Comparison of ENCODE assay signal across 21 cellular contexts in genomic region chr1:4306559-4307467, GRCh38.
DNase-seq lines count a peak whose midpoint lies in the region; ATAC-seq, FAIRE-seq and TF ChIP-seq lines count a peak whose summit lies in the region.
"Had no signal": no experiment of that assay in that cellular context is flagged by ENCODE, and none has a peak within 500 bp of the region (broad histone marks: within the 10 kb centered on the region; RNA-seq: fewer than 3 reads in every experiment).

No MANE protein-coding gene starts in this region.

- no peak overlapping the region for H3K4me3 Mint-ChIP-seq in type B pancreatic cell
- H3K4me3 Mint-ChIP-seq: B cell; CD8-positive, alpha-beta T cell had no signal

- H3K27ac Mint-ChIP-seq in type B pancreatic cell, result no peak overlapping the region
- H3K27ac Mint-ChIP-seq: B cell; CD8-positive, alpha-beta T cell; IgD-negative memory B cell had no signal

- peak; percentile 85 to 88 for ATAC-seq in left cardiac atrium
- no peak for ATAC-seq in GM19351 (IDR thresholded peaks at IDR 0.05; ENCODE audit: unreplicated experiment)
- ATAC-seq: CD8-positive, alpha-beta T cell; PC-3 had no signal

- TF ChIP-seq CTCF in type B pancreatic cell (conservative IDR thresholded peaks at IDR 0.05), result no peak

- intact Hi-C loops in left cardiac atrium (cut with DNase I), result no loop called here

- no peaks in the 10 kb centered on the region for H3K9me3 Mint-ChIP-seq in type B pancreatic cell

- FAIRE-seq in frontal cortex (lab: Jason Lieb, UNC), result no peak
- FAIRE-seq: GM12891, H1 had no signal

- H3K27me3 Mint-ChIP-seq in type B pancreatic cell, result no peaks in the 10 kb centered on the region

- no peaks in the 10 kb centered on the region for H3K4me1 Mint-ChIP-seq in type B pancreatic cell (ENCODE audit: unreplicated experiment)
- H3K4me1 Mint-ChIP-seq: B cell had no signal

- H3K36me3 Mint-ChIP-seq in type B pancreatic cell, result no peaks in the 10 kb centered on the region
- H3K36me3 Mint-ChIP-seq: CD8-positive, alpha-beta T cell; IgD-negative memory B cell had no signal

- peak; percentile 38 for DNase-seq in activated effector memory CD4-positive, alpha-beta T cell treated with anti-CD3 and anti-CD28 coated beads, Interleukin-2, amount 50 U/mL, for 16 hours
- DNase-seq in activated effector memory CD4-positive, alpha-beta T cell treated with Interleukin-2 at 50 U/mL for 16 hours, result no peak
- peak; percentile 32 for DNase-seq in left cardiac atrium
- DNase-seq in mesenteric fat pad (ENCODE audit: low spot score), result peak; percentile 39
- DNase-seq in type B pancreatic cell (ENCODE audit: extremely low spot score, unreplicated experiment), result no peak
- DNase-seq in frontal cortex (ENCODE audit: low spot score in 2 of 2), result no peak
- DNase-seq: CD8-positive, alpha-beta T cell; DMS79 treated with DMSO at 0.1 percent for 48 hours; GF-D8; MM.1S; NCI-H2029; NCI-H446; NCI-H524 treated with DMSO at 0.1 percent for 48 hours; NCI-H774; NK-92 treated with Interleukin-12 subunit alpha and Interleukin-12 subunit beta, amount 100 ng/mL, for 24 hours; PC-3 had no signal

Comparison
In these comparisons a context has a peak if more than half of its experiments do, and no peak if none do; other contexts are left out.
1. DNase-seq: peak in activated effector memory CD4-positive, alpha-beta T cell treated with anti-CD3 and anti-CD28 coated beads, Interleukin-2, amount 50 U/mL, for 16 hours (single experiment), left cardiac atrium (single experiment) and mesenteric fat pad (single experiment); none in activated effector memory CD4-positive, alpha-beta T cell treated with Interleukin-2 at 50 U/mL for 16 hours (single experiment), type B pancreatic cell (single experiment) and frontal cortex (0 of 2).